7 cellular contexts compared by ENCODE assay signal in genomic region chr5:177447066-177447610, GRCh38. TPM values are rescaled to one million over a fixed set of nuclear protein-coding genes. Genes with fewer than 3 reads are reported as not detected.
DNase-seq lines count a peak whose midpoint lies in the region; ATAC-seq and TF ChIP-seq lines count a peak whose summit lies in the region.

No MANE protein-coding gene starts in this region.

- H3K4me1 Mint-ChIP-seq in WTC11, result peaks cover 48% of the 10 kb centered on the region
- peaks cover 48% of the 10 kb centered on the region for H3K4me1 Mint-ChIP-seq in central memory CD8-positive, alpha-beta T cell

- peaks cover 43% of the 10 kb centered on the region for H3K27me3 Mint-ChIP-seq in WTC11 (ENCODE audit: low read depth)
- H3K27me3 Mint-ChIP-seq in central memory CD8-positive, alpha-beta T cell, result no peaks in the 10 kb centered on the region

- peak overlapping the region; percentile 57 for H3K4me3 ChIP-seq in HFF-Myc (replicated peaks; ENCODE audit: low read depth, low read length)

- CTCF ChIA-PET in WTC11 (lab: Charles Lee), result interaction anchor here (0.6 to 15.8 kb wide), 18 partner anchors 8 to 136 kb away, joined by 3 to 171 read pairs (median 8); partner anchors contain the start of genes GRK6, MXD3 and SLC34A1

- peak overlapping the region; percentile 60 for H3K4me3 Mint-ChIP-seq in WTC11
- H3K4me3 Mint-ChIP-seq in central memory CD8-positive, alpha-beta T cell, result peak overlapping the region; percentile 69

- H3K36me3 Mint-ChIP-seq in WTC11, result no peaks in the 10 kb centered on the region
- H3K36me3 Mint-ChIP-seq in central memory CD8-positive, alpha-beta T cell (ENCODE audit: insufficient read depth), result peaks cover 18% of the 10 kb centered on the region

- TF ChIP-seq CTCF in GM13976 (IDR thresholded peaks at IDR 0.05; ENCODE audit: borderline replicate concordance, control extremely low read depth, extremely low read depth, insufficient read depth, missing control alignments), result no peak
- no peak for TF ChIP-seq CTCF in HFF-Myc (IDR thresholded peaks at IDR 0.05; ENCODE audit: low read depth, low read length, missing control alignments)
- TF ChIP-seq CTCF in WTC11 (IDR thresholded peaks at IDR 0.05), result no peak

- POLR2A ChIA-PET in WTC11 (lab: Charles Lee), result interaction anchor here (0.6 to 5.8 kb wide), 14 partner anchors 8 to 316 kb away, joined by 3 to 38 read pairs (median 4); partner anchors contain the start of genes DDX41, GRK6, NSD1 and PDLIM7

- in situ Hi-C loops in GM13976 (cut with MboI; ENCODE audit: low sequenced_read_pairs, unreplicated experiment), result no loop called here

- peak; percentile 7 for ATAC-seq in WTC11
- ATAC-seq in central memory CD8-positive, alpha-beta T cell (replicated peaks; ENCODE audit: extremely low read depth, poor library complexity, severe bottlenecking), result peak; percentile 46

- no peak overlapping the region for H3K27ac Mint-ChIP-seq in WTC11
- H3K27ac Mint-ChIP-seq in central memory CD8-positive, alpha-beta T cell (ENCODE audit: low read depth), result no peak overlapping the region

- DNase-seq in GM13976 (ENCODE audit: low spot score) (peak; percentile 86), HFF-Myc (ENCODE audit: extremely low read depth, low read depth) (no peak), NCI-H1092 (lab: John Stamatoyannopoulos, UW) (peak; percentile 52), WTC11 (ENCODE audit: low spot score) (peak; percentile 78), left kidney (ENCODE audit: low read depth, low spot score) (peak; percentile 91)
- peak; percentile 62 to 72 for DNase-seq in central memory CD8-positive, alpha-beta T cell (ENCODE audit: low spot score in 2 of 2)
- DNase-seq in stimulated activated CD8-positive, alpha-beta memory T cell treated with anti-CD3 and anti-CD28 coated beads, Interleukin-15, amount 100 ng/mL, for 1 hour (ENCODE audit: low read depth), result peak; percentile 38

- H3K9me3 Mint-ChIP-seq in WTC11, result no peaks in the 10 kb centered on the region
- no peaks in the 10 kb centered on the region for H3K9me3 Mint-ChIP-seq in central memory CD8-positive, alpha-beta T cell

TF ChIP-seq in WTC11, 78 proteins besides CTCF, POLR2A, EP300 and RAD21:
- TF ChIP-seq E2F5 (CRISPR knock-in tag; IDR thresholded peaks at IDR 0.05) (0 out of 2 replicates have a peak, but pooled peaks have one; percentile 6), ATF1 (CRISPR knock-in tag; IDR thresholded peaks at IDR 0.05) (no peak), FOXP4 (CRISPR knock-in tag; IDR thresholded peaks at IDR 0.05) (0 out of 2 replicates have a peak, but pooled peaks have one; percentile 64), FOXJ3 (CRISPR knock-in tag; IDR thresholded peaks at IDR 0.05; ENCODE audit: borderline replicate concordance) (no peak), ZNF425 (CRISPR knock-in tag; conservative IDR thresholded peaks at IDR 0.05) (no peak), E2F4 (CRISPR knock-in tag; IDR thresholded peaks at IDR 0.05; ENCODE audit: borderline replicate concordance, low read depth) (peak; percentile 20; the same call in 1 of the 2 replicates), ETV6 (CRISPR knock-in tag; IDR thresholded peaks at IDR 0.05) (0 out of 2 replicates have a peak, but pooled peaks have one; percentile 26), KAT7 (CRISPR knock-in tag; IDR thresholded peaks at IDR 0.05; ENCODE audit: borderline replicate concordance) (no peak), ELF4 (CRISPR knock-in tag; IDR thresholded peaks at IDR 0.05; ENCODE audit: low read depth) (no peak), JAZF1 (CRISPR knock-in tag; IDR thresholded peaks at IDR 0.05) (no peak), FOXK1 (CRISPR knock-in tag; IDR thresholded peaks at IDR 0.05) (0 out of 2 replicates have a peak, but pooled peaks have one; percentile 27), FOXP1 (CRISPR knock-in tag; IDR thresholded peaks at IDR 0.05; ENCODE audit: borderline replicate concordance) (0 out of 2 replicates have a peak, but pooled peaks have one; percentile 17)
TF ChIP-seq in WTC11: peak in this region for 6.

RNA-seq across cellular contexts. Expression of gene PRR7, which starts 0.5 kb away (rescaled TPM):
- 13.1 to 14.7 TPM (median 14.6 TPM) in 3 replicates for total RNA-seq in WTC11 (2021)

RNA-seq across cellular contexts. Expression of gene GRK6, which starts 20.7 kb away (rescaled TPM):
- 60.7 to 69.2 TPM (median 61.7 TPM) in 3 replicates for total RNA-seq in WTC11 (2021)

RNA-seq across cellular contexts. Expression of gene DBN1, which starts 26.3 kb away (rescaled TPM):
- total RNA-seq in WTC11 (2021), result 267 to 288 TPM (median 269 TPM) in 3 replicates

RNA-seq across cellular contexts. Expression of gene F12, which starts 37.8 kb away (rescaled TPM):
- 10.0 to 12.8 TPM (median 12.1 TPM) in 3 replicates for total RNA-seq in WTC11 (2021)

RNA-seq across cellular contexts. Expression of gene PFN3, which starts 46.7 kb away (rescaled TPM):
- total RNA-seq in WTC11 (2021), result 0.48 TPM in 1 of 3 replicates, not detected in the others
